In genomic region chr11:46677991-46678740, GRCh38 we compare ENCODE assay signal across 16 cellular contexts. TPM values are rescaled to one million over a fixed set of nuclear protein-coding genes. Genes with fewer than 3 reads are reported as not detected.
DNase-seq lines count a peak whose midpoint lies in the region; ATAC-seq, FAIRE-seq and TF ChIP-seq lines count a peak whose summit lies in the region.
"Had no signal": no experiment of that assay in that cellular context is flagged by ENCODE, and none has a peak within 500 bp of the region (broad histone marks: within the 10 kb centered on the region; RNA-seq: fewer than 3 reads in every experiment).

No MANE protein-coding gene starts in this region.

- no peaks in the 10 kb centered on the region for H3K9me3 ChIP-seq in kidney (ENCODE audit: control insufficient read depth in 1 of 2, low read length in 2 of 2)
- H3K9me3 ChIP-seq: right lobe of liver had no signal

- H3K4me3 Mint-ChIP-seq in stimulated activated naive CD8-positive, alpha-beta T cell treated with anti-CD3 and anti-CD28 coated beads, Interleukin-15, amount 100 ng/mL, for 72 hours: no peak overlapping the region
- H3K4me3 Mint-ChIP-seq in activated B cell treated with CpG ODN at 0.5 μM for 24 hours: no peak overlapping the region
- H3K4me3 Mint-ChIP-seq: activated naive CD8-positive, alpha-beta T cell treated with anti-CD3 and anti-CD28 coated beads, Interleukin-2, amount 10 ng/mL, durations not matched to agents 7 days and 5 days had no signal

- peak overlapping the region; percentile 72 to 96 for H3K27ac Mint-ChIP-seq in stimulated activated naive CD8-positive, alpha-beta T cell treated with anti-CD3 and anti-CD28 coated beads, Interleukin-15, amount 100 ng/mL, for 72 hours
- peak overlapping the region; percentile 7 for H3K27ac Mint-ChIP-seq in activated B cell treated with CpG ODN at 0.5 μM for 24 hours

- CTCF ChIA-PET in activated B cell treated with CpG ODN at 0.5 μM for 24 hours (lab: Charles Lee): no interaction called here

- no peak for TF ChIP-seq CTCF in activated B cell treated with CpG ODN at 0.5 μM for 24 hours (IDR thresholded peaks at IDR 0.05)
- no peak for TF ChIP-seq CTCF in kidney (IDR thresholded peaks at IDR 0.05; ENCODE audit: borderline replicate concordance, extremely low read depth, insufficient read depth)

- intact Hi-C loops in activated B cell treated with CpG ODN at 0.5 μM for 24 hours (cut with micrococcal nuclease) (no loop called here), kidney (cut with DNase I) (no loop called here)

- POLR2A ChIA-PET in activated B cell treated with CpG ODN at 0.5 μM for 24 hours (lab: Charles Lee): no interaction called here

- DNase-seq in stimulated activated naive CD8-positive, alpha-beta T cell treated with anti-CD3 and anti-CD28 coated beads, Interleukin-15, amount 100 ng/mL, for 72 hours: no peak
- no peak for DNase-seq in stimulated activated naive CD8-positive, alpha-beta T cell treated with anti-CD3 and anti-CD28 coated beads, Interleukin-15, Interleukin-2, amounts not matched to agents 100 U/mL and 50 U/mL, for 24 hours
- DNase-seq in activated B cell treated with CpG ODN at 0.5 μM for 24 hours (no peak), kidney (peak; percentile 55), NOMO-1 treated with DMSO at 0.1 percent for 48 hours (lab: John Stamatoyannopoulos, UW; ENCODE audit: unreplicated experiment) (no peak), NCI-H2107 treated with DMSO at 0.1 percent for 48 hours (lab: John Stamatoyannopoulos, UW; ENCODE audit: unreplicated experiment) (no peak)
- no peak for DNase-seq in stimulated activated CD4-positive, alpha-beta T cell treated with anti-CD3 and anti-CD28 coated beads, Interleukin-12 subunit alpha, Interleukin-12 subunit beta, amount 100 ng/mL, for 4 hours
- DNase-seq: activated naive CD8-positive, alpha-beta T cell treated with anti-CD3 and anti-CD28 coated beads, Interleukin-2, amount 10 ng/mL, durations not matched to agents 7 days and 5 days; effector CD4-positive, alpha-beta T cell; HCEC 1CT; NCI-H2171 treated with DMSO at 0.1 percent for 48 hours had no signal

- no peaks in the 10 kb centered on the region for H3K27me3 Mint-ChIP-seq in stimulated activated naive CD8-positive, alpha-beta T cell treated with anti-CD3 and anti-CD28 coated beads, Interleukin-15, amount 100 ng/mL, for 72 hours
- no peaks in the 10 kb centered on the region for H3K27me3 Mint-ChIP-seq in activated B cell treated with CpG ODN at 0.5 μM for 24 hours
- H3K27me3 Mint-ChIP-seq: activated naive CD8-positive, alpha-beta T cell treated with anti-CD3 and anti-CD28 coated beads, Interleukin-2, amount 10 ng/mL, durations not matched to agents 7 days and 5 days had no signal

- no peak overlapping the region for H3K4me3 ChIP-seq in kidney (ENCODE audit: low read length in 2 of 2)
- H3K4me3 ChIP-seq: hepatocyte, right lobe of liver had no signal

- peaks cover 57% of the 10 kb centered on the region for H3K4me1 Mint-ChIP-seq in stimulated activated naive CD8-positive, alpha-beta T cell treated with anti-CD3 and anti-CD28 coated beads, Interleukin-15, amount 100 ng/mL, for 72 hours
- H3K4me1 Mint-ChIP-seq in activated B cell treated with CpG ODN at 0.5 μM for 24 hours: peaks cover 31% of the 10 kb centered on the region

- no peaks in the 10 kb centered on the region for H3K9me3 Mint-ChIP-seq in stimulated activated naive CD8-positive, alpha-beta T cell treated with anti-CD3 and anti-CD28 coated beads, Interleukin-15, amount 100 ng/mL, for 72 hours
- H3K9me3 Mint-ChIP-seq in activated B cell treated with CpG ODN at 0.5 μM for 24 hours: no peaks in the 10 kb centered on the region
- H3K9me3 Mint-ChIP-seq: activated naive CD8-positive, alpha-beta T cell treated with anti-CD3 and anti-CD28 coated beads, Interleukin-2, amount 10 ng/mL, durations not matched to agents 7 days and 5 days had no signal

- H3K36me3 ChIP-seq in kidney (ENCODE audit: control insufficient read depth in 1 of 2, insufficient read depth in 2 of 2, low read length in 2 of 2): peaks cover 20 to 34% of the 10 kb centered on the region in 2 donors

- no peak overlapping the region for H3K27ac ChIP-seq in kidney (ENCODE audit: low read depth in 2 of 2, low read length in 2 of 2)
- H3K27ac ChIP-seq: hepatocyte, right lobe of liver had no signal

- H3K4me1 ChIP-seq in kidney (ENCODE audit: control insufficient read depth in 1 of 2, insufficient read depth in 1 of 2, low read depth in 1 of 2, low read length in 2 of 2): peaks cover 0 to 22% of the 10 kb centered on the region in 2 donors

- ATAC-seq in stimulated activated naive CD8-positive, alpha-beta T cell treated with anti-CD3 and anti-CD28 coated beads, Interleukin-15, amount 100 ng/mL, for 72 hours: peak; percentile 52
- no peak for ATAC-seq in stimulated activated naive CD8-positive, alpha-beta T cell treated with anti-CD3 and anti-CD28 coated beads, Interleukin-15, Interleukin-2, amounts not matched to agents 100 U/mL and 50 U/mL, for 24 hours
- no peak for ATAC-seq in activated B cell treated with CpG ODN at 0.5 μM for 24 hours (ENCODE audit: low read depth)
- no peak for ATAC-seq in HG03457 (IDR thresholded peaks at IDR 0.05; ENCODE audit: unreplicated experiment)
- ATAC-seq: Panc1, right lobe of liver had no signal

- FAIRE-seq in kidney (lab: Jason Lieb, UNC): no peak

- no peak overlapping the region for H3K9ac ChIP-seq in kidney (ENCODE audit: low read length in 2 of 2)

- H3K36me3 Mint-ChIP-seq in activated B cell treated with CpG ODN at 0.5 μM for 24 hours (ENCODE audit: low read depth): peaks cover 62% of the 10 kb centered on the region

RNA-seq across cellular contexts. Expression of gene ARHGAP1, which starts 22.3 kb away (rescaled TPM):
- total RNA-seq in activated B cell treated with CpG ODN at 0.5 μM for 24 hours: 47.6 and 58.0 TPM in 2 replicates
- total RNA-seq in kidney: 137 TPM
- 35.5 TPM for polyA plus RNA-seq in kidney (ENCODE audit: insufficient read depth, low read depth, low replicate concordance)

RNA-seq across cellular contexts. Expression of gene ZNF408, which starts 22.7 kb away (rescaled TPM):
- total RNA-seq in activated B cell treated with CpG ODN at 0.5 μM for 24 hours (15.6 and 16.1 TPM in 2 replicates), kidney (9.7 TPM)
- 7.8 TPM for polyA plus RNA-seq in kidney (ENCODE audit: insufficient read depth, low read depth, low replicate concordance)

RNA-seq across cellular contexts. Expression of gene F2, which starts 40.8 kb away (rescaled TPM):
- total RNA-seq in activated B cell treated with CpG ODN at 0.5 μM for 24 hours: not detected in 2 replicates
- total RNA-seq in kidney: not detected
- not detected for polyA plus RNA-seq in kidney (ENCODE audit: insufficient read depth, low read depth, low replicate concordance)
- total RNA-seq: activated naive CD8-positive, alpha-beta T cell treated with anti-CD3 and anti-CD28 coated beads, Interleukin-2, amount 10 ng/mL, durations not matched to agents 7 days and 5 days; ureter had no signal
